1 cellular context compared by ENCODE assay signal in the genomic region with DNA sequence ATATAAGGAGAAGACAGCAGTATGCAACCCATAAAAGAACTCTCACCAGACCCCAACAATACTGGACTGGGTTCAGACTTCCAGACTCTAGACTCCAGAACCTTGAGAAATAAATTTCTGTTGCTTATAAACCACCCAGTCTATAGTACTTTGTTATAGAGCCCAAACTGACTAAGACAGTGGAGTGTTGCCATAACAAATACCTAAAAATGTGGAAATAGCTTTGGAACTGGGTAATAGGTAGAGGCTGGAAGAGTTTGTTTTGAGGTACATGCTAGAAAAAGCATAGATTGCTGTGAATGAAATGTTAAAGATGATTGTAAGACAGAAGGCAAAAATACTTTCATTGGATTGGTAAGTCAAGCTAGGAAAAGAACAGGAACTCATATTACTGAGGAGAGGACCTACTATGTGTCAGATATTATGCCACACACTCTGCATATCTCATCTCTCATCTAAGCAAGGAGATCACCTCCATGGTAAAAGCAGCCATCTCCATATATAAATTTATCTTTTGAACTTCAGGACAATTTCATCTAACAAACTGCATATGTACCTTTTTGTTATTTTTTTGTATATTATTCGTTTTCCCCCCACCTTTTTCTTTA.
TF ChIP-seq lines count a peak whose summit lies in the region.

No MANE protein-coding gene starts in this region.

TF ChIP-seq in K562, 482 proteins besides CTCF, POLR2A, EP300 and RAD21 (continued from another document):
- TF ChIP-seq, protein P1, sequence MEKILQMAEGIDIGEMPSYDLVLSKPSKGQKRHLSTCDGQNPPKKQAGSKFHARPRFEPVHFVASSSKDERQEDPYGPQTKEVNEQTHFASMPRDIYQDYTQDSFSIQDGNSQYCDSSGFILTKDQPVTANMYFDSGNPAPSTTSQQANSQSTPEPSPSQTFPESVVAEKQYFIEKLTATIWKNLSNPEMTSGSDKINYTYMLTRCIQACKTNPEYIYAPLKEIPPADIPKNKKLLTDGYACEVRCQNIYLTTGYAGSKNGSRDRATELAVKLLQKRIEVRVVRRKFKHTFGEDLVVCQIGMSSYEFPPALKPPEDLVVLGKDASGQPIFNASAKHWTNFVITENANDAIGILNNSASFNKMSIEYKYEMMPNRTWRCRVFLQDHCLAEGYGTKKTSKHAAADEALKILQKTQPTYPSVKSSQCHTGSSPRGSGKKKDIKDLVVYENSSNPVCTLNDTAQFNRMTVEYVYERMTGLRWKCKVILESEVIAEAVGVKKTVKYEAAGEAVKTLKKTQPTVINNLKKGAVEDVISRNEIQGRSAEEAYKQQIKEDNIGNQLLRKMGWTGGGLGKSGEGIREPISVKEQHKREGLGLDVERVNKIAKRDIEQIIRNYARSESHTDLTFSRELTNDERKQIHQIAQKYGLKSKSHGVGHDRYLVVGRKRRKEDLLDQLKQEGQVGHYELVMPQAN (IDR thresholded peaks at IDR 0.05; ENCODE audit: borderline replicate concordance) = no peak
- TF ChIP-seq ZC3H11A (IDR thresholded peaks at IDR 0.05; ENCODE audit: low read depth, low read length) (no peak), ZKSCAN8 (CRISPR knock-in tag; IDR thresholded peaks at IDR 0.05) (no peak), CBX5 (IDR thresholded peaks at IDR 0.05; ENCODE audit: borderline replicate concordance, low read depth) (no peak), ZKSCAN1 (IDR thresholded peaks at IDR 0.05; ENCODE audit: low read depth, low read length) (peak; percentile 95)
TF ChIP-seq in K562: peak in this region for 1.
